In the genomic region with DNA sequence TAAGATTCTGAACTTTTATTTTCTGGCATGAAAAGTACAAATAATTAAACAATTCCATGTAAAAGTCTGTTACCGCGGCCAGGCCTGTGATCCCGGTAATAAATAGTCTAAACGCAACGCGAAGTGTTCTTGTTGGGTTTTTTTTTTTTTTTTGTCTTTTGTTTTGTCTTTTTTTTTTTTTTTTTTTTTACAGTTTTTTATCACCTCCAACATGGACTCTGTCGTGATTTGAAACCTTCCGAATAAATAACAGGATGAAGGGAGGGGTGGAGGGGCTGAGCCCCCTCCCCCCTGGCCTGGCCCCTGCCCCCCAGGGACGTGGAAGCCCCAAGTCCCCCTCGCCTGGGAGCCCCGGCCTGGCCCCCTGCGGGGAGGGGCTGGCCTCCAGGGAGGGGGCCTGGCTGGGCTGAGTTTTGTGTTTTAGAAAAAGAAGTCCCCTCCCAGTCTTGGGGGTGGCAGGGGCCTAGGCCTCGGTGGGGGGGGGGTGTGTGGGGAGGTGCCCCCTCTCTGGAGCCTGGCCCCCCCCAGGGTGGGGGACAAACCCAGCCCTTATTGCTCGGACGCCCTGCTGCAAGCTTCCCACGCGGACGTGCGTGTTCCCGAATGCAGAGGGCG, we compare ENCODE assay signal across 26 cellular contexts. TPM values are rescaled to one million over a fixed set of nuclear protein-coding genes. Genes with fewer than 3 reads are reported as not detected.
DNase-seq lines count a peak whose midpoint lies in the region; ATAC-seq and TF ChIP-seq lines count a peak whose summit lies in the region.
"Had no signal": no experiment of that assay in that cellular context is flagged by ENCODE, and none has a peak within 500 bp of the region (broad histone marks: within the 10 kb centered on the region; RNA-seq: fewer than 3 reads in every experiment).

No MANE protein-coding gene starts in this region.

- TF ChIP-seq EP300 in SK-N-SH (IDR thresholded peaks at IDR 0.05; ENCODE audit: borderline replicate concordance in 1 of 2, low read depth in 1 of 2, low read length in 1 of 2) = no peak
- TF ChIP-seq EP300 in neural cell (conservative IDR thresholded peaks at IDR 0.05; ENCODE audit: poor library complexity, severe bottlenecking) = no peak

- ATAC-seq in SK-N-SH treated with all-trans-retinoic acid at 6 μM for 48 hours = no peak
- ATAC-seq: activated CD8-positive, alpha-beta memory T cell treated with anti-CD3 and anti-CD28 coated beads, Interleukin-2, amount 10 ng/mL, durations not matched to agents 7 days and 5 days; activated T-cell treated with anti-CD3 and anti-CD28 coated beads, Interleukin-2, amount 50 U/mL, for 72 hours; upper lobe of right lung had no signal

- 82% methylated on average over 18 of the region's 21 CpGs for WGBS in SK-N-SH (ENCODE audit: low lambda C conversion rate)

- CTCF ChIA-PET in SK-N-SH (lab: Yijun Ruan, JAX) = interaction anchor here (0.7 to 4.2 kb wide), 8 partner anchors 10 to 71 kb away, joined by 3 to 18 read pairs (median 5); a partner anchor contains a TSS

- H3K9me3 ChIP-seq in SK-N-SH (no peaks in the 10 kb centered on the region), HUES6 (ENCODE audit: control insufficient read depth, insufficient read depth, low read depth, low read length) (no peaks in the 10 kb centered on the region), neural cell (ENCODE audit: low read length) (no peaks in the 10 kb centered on the region)
- H3K9me3 ChIP-seq: adrenal gland, upper lobe of right lung had no signal

- no peaks in the 10 kb centered on the region for H3K4me1 ChIP-seq in SK-N-SH (ENCODE audit: control insufficient read depth in 1 of 2, insufficient read depth in 2 of 2, low read depth in 1 of 2, low read length in 1 of 2)
- H3K4me1 ChIP-seq in HUES6 (ENCODE audit: control insufficient read depth, insufficient read depth, low read length) = peaks cover 23% of the 10 kb centered on the region
- H3K4me1 ChIP-seq: upper lobe of right lung had no signal

- H3K9ac ChIP-seq in SK-N-SH = no peak overlapping the region
- no peak overlapping the region for H3K9ac ChIP-seq in HUES6 (ENCODE audit: low read length)
- no peak overlapping the region for H3K9ac ChIP-seq in neural cell (ENCODE audit: low read length)

- peaks cover 9% of the 10 kb centered on the region for H3F3A ChIP-seq in SK-N-SH (replicated peaks; ENCODE audit: insufficient read depth)
- peaks cover 3% of the 10 kb centered on the region for H3F3A ChIP-seq in neural cell (ENCODE audit: insufficient read depth, low read length, poor library complexity, severe bottlenecking)

- TF ChIP-seq RAD21 in SK-N-SH (IDR thresholded peaks at IDR 0.05; ENCODE audit: low read length) (no peak), neural cell (conservative IDR thresholded peaks at IDR 0.05) (no peak)

- H4K20me1 ChIP-seq in SK-N-SH (ENCODE audit: insufficient read depth) (no peaks in the 10 kb centered on the region), neural cell (ENCODE audit: insufficient read depth) (no peaks in the 10 kb centered on the region)

- TF ChIP-seq CTCF in SK-N-SH (IDR thresholded peaks at IDR 0.05) = no peak
- TF ChIP-seq CTCF in choroid plexus epithelial cell (conservative IDR thresholded peaks at IDR 0.05; ENCODE audit: low read depth, low read length) = no peak
- TF ChIP-seq CTCF in neural cell (IDR thresholded peaks at IDR 0.05; ENCODE audit: poor library complexity, severe bottlenecking) = no peak

- peaks cover 8 to 27% of the 10 kb centered on the region in 2 experiments for H3K36me3 ChIP-seq in SK-N-SH (replicated peaks in 1 of 2; ENCODE audit: control insufficient read depth in 1 of 2, insufficient read depth in 2 of 2, low read length in 1 of 2)
- H3K36me3 ChIP-seq in HUES6 (ENCODE audit: control insufficient read depth, insufficient read depth, low read length) = peaks cover 34% of the 10 kb centered on the region
- H3K36me3 ChIP-seq in neural cell (ENCODE audit: insufficient read depth, low read length) = no peaks in the 10 kb centered on the region

- H3K9me2 ChIP-seq in SK-N-SH = no peaks in the 10 kb centered on the region
- no peaks in the 10 kb centered on the region for H3K9me2 ChIP-seq in neural cell (ENCODE audit: insufficient read depth, low read length)

- H3K4me3 ChIP-seq in SK-N-SH (ENCODE audit: low read depth in 2 of 2, low read length in 1 of 2) = no peak overlapping the region
- H3K4me3 ChIP-seq in HUES6 (ENCODE audit: low read depth, low read length) = peak overlapping the region; percentile 10; the same call in 1 of the 2 replicates
- peak overlapping the region; percentile 43 for H3K4me3 ChIP-seq in choroid plexus epithelial cell (ENCODE audit: low read depth, low read length)
- H3K4me3 ChIP-seq in neural cell (ENCODE audit: low read length) = no peak overlapping the region
- H3K4me3 ChIP-seq: adrenal gland, coronary artery, lung, skin epidermis, upper lobe of right lung had no signal

- no peak overlapping the region for H3K4me2 ChIP-seq in SK-N-SH
- H3K4me2 ChIP-seq in neural cell (ENCODE audit: low read length) = no peak overlapping the region

- H2AFZ ChIP-seq in SK-N-SH (ENCODE audit: low read depth) = no peak overlapping the region
- H2AFZ ChIP-seq in neural cell (ENCODE audit: low read depth, low read length) = no peak overlapping the region

- DNase-seq in SK-N-SH = peak; percentile 58
- no peak for DNase-seq in choroid plexus epithelial cell (ENCODE audit: low read depth)
- DNase-seq in HCEC 1CT = no peak
- no peak for DNase-seq in COR-L47 (lab: John Stamatoyannopoulos, UW)
- no peak for DNase-seq in Ammon's horn (ENCODE audit: low spot score)
- DNase-seq: 8988T; activated CD4-positive, alpha-beta T cell treated with anti-CD3 and anti-CD28 coated beads, Interleukin-2, amount 10 ng/mL, durations not matched to agents 7 days and 5 days; activated CD8-positive, alpha-beta memory T cell treated with anti-CD3 and anti-CD28 coated beads, Interleukin-2, amount 10 ng/mL, durations not matched to agents 7 days and 5 days; activated naive CD4-positive, alpha-beta T cell treated with Interleukin-2 at 50 U/mL for 16 hours; activated T-cell treated with anti-CD3 and anti-CD28 coated beads, Interleukin-2, amount 50 U/mL, for 72 hours; adrenal gland; AML-193; DMS79 treated with DMSO at 0.1 percent for 48 hours; MV-4-11; NCI-H1694; NCI-H526; RPMI8226; stimulated activated CD4-positive, alpha-beta T cell treated with anti-CD3 and anti-CD28 coated beads, Interleukin-1b, Interleukin-23, amount 100 ng/mL, for 48 hours; upper lobe of right lung had no signal

- H3K27ac ChIP-seq in SK-N-SH (ENCODE audit: low read depth in 2 of 2, low read length in 1 of 2) (no peak overlapping the region), HUES6 (ENCODE audit: low read depth, low read length) (0 out of 2 replicates have a peak overlapping the region, but pooled peaks have one; percentile 33), neural cell (ENCODE audit: low read length) (no peak overlapping the region)
- H3K27ac ChIP-seq: adrenal gland, coronary artery, skin epidermis, upper lobe of right lung had no signal

- POLR2A ChIA-PET in SK-N-SH (lab: Yijun Ruan, JAX) = interaction anchor here (1.1 kb wide), 1 partner anchor 30 kb away, joined by 4 read pairs; a partner anchor contains a TSS

- H3K27me3 ChIP-seq in SK-N-SH (ENCODE audit: insufficient read depth) = no peaks in the 10 kb centered on the region
- no peaks in the 10 kb centered on the region for H3K27me3 ChIP-seq in HUES6 (ENCODE audit: control insufficient read depth, insufficient read depth, low read length)
- H3K27me3 ChIP-seq in neural cell (ENCODE audit: insufficient read depth, low read depth, low read length) = no peaks in the 10 kb centered on the region
- H3K27me3 ChIP-seq: adrenal gland, upper lobe of right lung had no signal

- H3K79me2 ChIP-seq in SK-N-SH (ENCODE audit: insufficient read depth) = no peaks in the 10 kb centered on the region
- H3K79me2 ChIP-seq in neural cell (replicated peaks; ENCODE audit: insufficient read depth, low read length) = no peaks in the 10 kb centered on the region

TF ChIP-seq in SK-N-SH treated with all-trans-retinoic acid at 6 μM for 48 hours, 23 proteins besides CTCF, POLR2A, EP300 and RAD21:
- TF ChIP-seq PPARA (CRISPR knock-in tag; IDR thresholded peaks at IDR 0.05; ENCODE audit: borderline replicate concordance) (no peak), ZC3H10 (CRISPR knock-in tag; IDR thresholded peaks at IDR 0.05) (no peak)

TF ChIP-seq in neural cell, 6 proteins besides CTCF, POLR2A, EP300 and RAD21 (continues in another document):
- TF ChIP-seq SMC3 (conservative IDR thresholded peaks at IDR 0.05; ENCODE audit: poor library complexity) = no peak
- peak; percentile 31 for TF ChIP-seq POLR2AphosphoS5 (IDR thresholded peaks at IDR 0.05)

RNA-seq across cellular contexts. Expression of a gene that starts 16.0 kb away (rescaled TPM):
- polyA plus RNA-seq in SK-N-SH (2012; rRNA removed) (198 and 502 TPM in 2 replicates), neural cell (29.6 and 70.2 TPM in 2 replicates)
- 245 and 294 TPM in 2 replicates for polyA plus RNA-seq in SK-N-SH (2012; cell fraction: cytosol; rRNA removed)
- polyA plus RNA-seq in SK-N-SH (2012; cell fraction: nucleus; rRNA removed) = 658 and 734 TPM in 2 replicates
- 50.6 and 51.6 TPM in 2 replicates for polyA minus RNA-seq in neural cell

RNA-seq across cellular contexts. Expression of a gene that starts 16.5 kb away (rescaled TPM):
- polyA plus RNA-seq in SK-N-SH (2012; rRNA removed) (3.2 and 4.2 TPM in 2 replicates), neural cell (3.4 and 5.4 TPM in 2 replicates)
- polyA plus RNA-seq in SK-N-SH (2012; cell fraction: cytosol; rRNA removed) = 2.1 and 2.3 TPM in 2 replicates
- polyA plus RNA-seq in SK-N-SH (2012; cell fraction: nucleus; rRNA removed) = 6.9 and 7.8 TPM in 2 replicates
- polyA minus RNA-seq in neural cell = 1.6 and 1.7 TPM in 2 replicates

RNA-seq across cellular contexts. Expression of a gene that starts 29.4 kb away (rescaled TPM):
- polyA plus RNA-seq in SK-N-SH (2012; rRNA removed) (0.48 and 0.68 TPM in 2 replicates), neural cell (38.7 and 68.9 TPM in 2 replicates)
- 0.67 and 1.5 TPM in 2 replicates for polyA plus RNA-seq in SK-N-SH (2012; cell fraction: cytosol; rRNA removed)
- 1.0 and 1.6 TPM in 2 replicates for polyA plus RNA-seq in SK-N-SH (2012; cell fraction: nucleus; rRNA removed)
- 127 and 161 TPM in 2 replicates for polyA minus RNA-seq in neural cell
- polyA plus RNA-seq: fibroblast of lung had no signal

RNA-seq across cellular contexts. Expression of a gene that starts 32.3 kb away (rescaled TPM):
- 13.3 and 13.5 TPM in 2 replicates for polyA plus RNA-seq in SK-N-SH (2012; rRNA removed)
- 2.1 and 2.9 TPM in 2 replicates for polyA plus RNA-seq in SK-N-SH (2012; cell fraction: cytosol; rRNA removed)
- polyA plus RNA-seq in SK-N-SH (2012; cell fraction: nucleus; rRNA removed) = 140 and 202 TPM in 2 replicates
- polyA plus RNA-seq in neural cell = not detected in 2 replicates
- not detected in 2 replicates for polyA minus RNA-seq in neural cell

RNA-seq across cellular contexts. Expression of a gene that starts 54.2 kb away (rescaled TPM):
- 14.5 and 14.7 TPM in 2 replicates for polyA plus RNA-seq in SK-N-SH (2012; rRNA removed)
- 7.2 and 10.5 TPM in 2 replicates for polyA plus RNA-seq in SK-N-SH (2012; cell fraction: cytosol; rRNA removed)
- 41.9 and 44.2 TPM in 2 replicates for polyA plus RNA-seq in SK-N-SH (2012; cell fraction: nucleus; rRNA removed)
- polyA plus RNA-seq in neural cell = 16.5 and 24.6 TPM in 2 replicates
- 21.1 and 29.2 TPM in 2 replicates for polyA minus RNA-seq in neural cell

Comparison
In these comparisons a context has a peak if more than half of its experiments do, and no peak if none do; other contexts are left out.
1. H3K4me3 ChIP-seq: peak in HUES6 (single experiment) and choroid plexus epithelial cell (single experiment); none in SK-N-SH (0 of 2) and neural cell (single experiment).
2. RNA of a gene that starts 29.4 kb away (polyA plus RNA-seq): 38.7 to 68.9 TPM in neural cell; 0.48 to 1.6 TPM in SK-N-SH; every median in the first group is over 10 times any median in the second.